In genomic region chr3:152564454-152564853, GRCh38 we compare ENCODE assay signal across 14 cellular contexts.
"Had no signal": no experiment of that assay in that cellular context is flagged by ENCODE, and none has a peak within 500 bp of the region (broad histone marks: within the 10 kb centered on the region; RNA-seq: fewer than 3 reads in every experiment).

No MANE protein-coding gene starts in this region.

- H3K4me1 ChIP-seq: thyroid gland, vagina had no signal

- H3K4me3 ChIP-seq: coronary artery, skin epidermis, thyroid gland, vagina had no signal

- H3K9me3 ChIP-seq: thyroid gland, vagina had no signal

- DNase-seq: activated CD4-positive, alpha-beta memory T cell treated with anti-CD3 and anti-CD28 coated beads, Interleukin-2, amount 10 ng/mL, durations not matched to agents 7 days and 5 days; activated CD4-positive, alpha-beta T cell treated with anti-CD3 and anti-CD28 coated beads for 36 hours; activated gamma-delta T cell treated with Interleukin-2 at 50 U/mL for 16 hours; activated T-cell treated with anti-CD3 and anti-CD28 coated beads, Interleukin-2, amount 50 U/mL, for 72 hours; caudate nucleus; effector CD4-positive, alpha-beta T cell; islet precursor cell; T-helper 1 cell; WERI-Rb-1 had no signal

- ATAC-seq: activated CD4-positive, alpha-beta T cell treated with anti-CD3 and anti-CD28 coated beads for 36 hours; activated T-cell treated with anti-CD3 and anti-CD28 coated beads, Interleukin-2, amount 50 U/mL, for 72 hours; stimulated activated effector memory CD8-positive, alpha-beta T cell treated with anti-CD3 and anti-CD28 coated beads, Interleukin-12 subunit alpha, Interleukin-12 subunit beta, amount 100 ng/mL, for 72 hours had no signal

- H3K27ac ChIP-seq: coronary artery, thyroid gland, vagina, WERI-Rb-1 had no signal

- H3K27me3 ChIP-seq: thyroid gland, vagina had no signal

- H3K36me3 ChIP-seq: thyroid gland, vagina, WERI-Rb-1 had no signal
